ENCODE assay signal across 1 cellular context in the genomic region with DNA sequence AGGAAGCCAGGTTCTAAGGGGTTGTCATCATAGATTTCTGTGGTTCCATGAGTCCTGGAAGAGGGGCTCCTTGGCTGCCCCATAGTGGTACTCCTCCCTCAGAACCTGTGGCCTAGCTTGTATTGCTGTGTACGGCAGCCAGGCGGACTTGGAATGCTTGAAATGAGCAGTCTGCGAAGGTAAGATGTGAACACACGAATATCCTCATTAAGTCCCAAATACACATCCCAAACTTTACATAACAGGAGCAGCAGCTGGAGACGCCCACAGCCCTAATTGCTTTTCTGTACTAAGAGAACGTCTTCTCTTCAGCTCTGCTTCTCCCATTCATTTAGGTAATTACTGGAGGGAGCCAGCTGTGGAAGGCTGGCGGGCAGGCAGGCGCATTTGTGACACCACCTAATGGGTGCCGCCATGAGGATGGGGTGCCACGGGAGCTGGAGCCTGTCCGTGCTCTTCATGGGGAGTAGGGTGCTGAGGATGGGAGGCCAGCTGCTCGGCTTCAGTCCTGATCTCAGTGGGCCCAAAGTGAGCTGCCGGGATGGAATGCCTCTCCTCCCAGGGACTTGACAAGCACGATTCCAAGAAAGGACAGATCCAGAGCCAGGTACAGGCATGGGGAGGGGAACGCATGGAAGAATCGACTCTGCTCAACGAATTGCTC.
TF ChIP-seq lines count a peak whose summit lies in the region.

No MANE protein-coding gene starts in this region.

TF ChIP-seq in WTC11, 78 proteins besides CTCF, POLR2A, EP300 and RAD21 (continued from another document):
- TF ChIP-seq, protein P1, sequence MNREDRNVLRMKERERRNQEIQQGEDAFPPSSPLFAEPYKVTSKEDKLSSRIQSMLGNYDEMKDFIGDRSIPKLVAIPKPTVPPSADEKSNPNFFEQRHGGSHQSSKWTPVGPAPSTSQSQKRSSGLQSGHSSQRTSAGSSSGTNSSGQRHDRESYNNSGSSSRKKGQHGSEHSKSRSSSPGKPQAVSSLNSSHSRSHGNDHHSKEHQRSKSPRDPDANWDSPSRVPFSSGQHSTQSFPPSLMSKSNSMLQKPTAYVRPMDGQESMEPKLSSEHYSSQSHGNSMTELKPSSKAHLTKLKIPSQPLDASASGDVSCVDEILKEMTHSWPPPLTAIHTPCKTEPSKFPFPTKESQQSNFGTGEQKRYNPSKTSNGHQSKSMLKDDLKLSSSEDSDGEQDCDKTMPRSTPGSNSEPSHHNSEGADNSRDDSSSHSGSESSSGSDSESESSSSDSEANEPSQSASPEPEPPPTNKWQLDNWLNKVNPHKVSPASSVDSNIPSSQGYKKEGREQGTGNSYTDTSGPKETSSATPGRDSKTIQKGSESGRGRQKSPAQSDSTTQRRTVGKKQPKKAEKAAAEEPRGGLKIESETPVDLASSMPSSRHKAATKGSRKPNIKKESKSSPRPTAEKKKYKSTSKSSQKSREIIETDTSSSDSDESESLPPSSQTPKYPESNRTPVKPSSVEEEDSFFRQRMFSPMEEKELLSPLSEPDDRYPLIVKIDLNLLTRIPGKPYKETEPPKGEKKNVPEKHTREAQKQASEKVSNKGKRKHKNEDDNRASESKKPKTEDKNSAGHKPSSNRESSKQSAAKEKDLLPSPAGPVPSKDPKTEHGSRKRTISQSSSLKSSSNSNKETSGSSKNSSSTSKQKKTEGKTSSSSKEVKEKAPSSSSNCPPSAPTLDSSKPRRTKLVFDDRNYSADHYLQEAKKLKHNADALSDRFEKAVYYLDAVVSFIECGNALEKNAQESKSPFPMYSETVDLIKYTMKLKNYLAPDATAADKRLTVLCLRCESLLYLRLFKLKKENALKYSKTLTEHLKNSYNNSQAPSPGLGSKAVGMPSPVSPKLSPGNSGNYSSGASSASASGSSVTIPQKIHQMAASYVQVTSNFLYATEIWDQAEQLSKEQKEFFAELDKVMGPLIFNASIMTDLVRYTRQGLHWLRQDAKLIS (CRISPR knock-in tag; IDR thresholded peaks at IDR 0.05; ENCODE audit: borderline replicate concordance) = no peak
- TF ChIP-seq CBFB (CRISPR knock-in tag; IDR thresholded peaks at IDR 0.05; ENCODE audit: low read depth) (no peak), SMAD4 (CRISPR knock-in tag; IDR thresholded peaks at IDR 0.05) (no peak), FOXJ3 (CRISPR knock-in tag; IDR thresholded peaks at IDR 0.05; ENCODE audit: borderline replicate concordance) (no peak), MYBL2 (CRISPR knock-in tag; IDR thresholded peaks at IDR 0.05) (no peak)
